Comparison of ENCODE assay signal across 8 cellular contexts in genomic region chr1:25904942-25905679, GRCh38.
DNase-seq lines count a peak whose midpoint lies in the region; ATAC-seq and TF ChIP-seq lines count a peak whose summit lies in the region.

No MANE protein-coding gene starts in this region.

- in situ Hi-C loops in ACHN (cut with HindIII; ENCODE audit: low pct_ligation_motif_present, low pct_unique_long_range_greater_than_20kb, low sequenced_read_pairs) (no loop called here), GM18951 (cut with MboI; ENCODE audit: low sequenced_read_pairs, unreplicated experiment) (no loop called here)

- peak; percentile 86 for DNase-seq in ACHN
- peak; percentile 89 for DNase-seq in NCI-H345 treated with DMSO at 0.1 percent for 48 hours (lab: John Stamatoyannopoulos, UW; ENCODE audit: unreplicated experiment)
- DNase-seq in activated CD4-positive, CD25-positive, alpha-beta regulatory T cell treated with anti-CD3 and anti-CD28 coated beads, Interleukin-2, amount 50 U/mL, for 16 hours (ENCODE audit: low read depth, low spot score) = peak; percentile 86
- peak; percentile 68 for DNase-seq in central memory CD4-positive, alpha-beta T cell
- peak; percentile 96 for DNase-seq in islet precursor cell
- DNase-seq in stimulated activated CD4-positive, alpha-beta T cell treated with anti-CD3 and anti-CD28 coated beads, Interleukin-12 subunit alpha, Interleukin-12 subunit beta, amount 100 ng/mL, for 4 hours = peak; percentile 95

- peak; percentile 84 for ATAC-seq in HG03280 (IDR thresholded peaks at IDR 0.05; ENCODE audit: unreplicated experiment)

- TF ChIP-seq POLR2A in GM18951 (IDR thresholded peaks at IDR 0.05; ENCODE audit: extremely low read depth, insufficient read depth, insufficient read length) = peak; percentile 43

Comparison
In these comparisons a context has a peak if more than half of its experiments do, and no peak if none do; other contexts are left out.
1. Peak in every context shown above with its lines: DNase-seq and ATAC-seq.